ENCODE assay signal across 21 cellular contexts in the genomic region with DNA sequence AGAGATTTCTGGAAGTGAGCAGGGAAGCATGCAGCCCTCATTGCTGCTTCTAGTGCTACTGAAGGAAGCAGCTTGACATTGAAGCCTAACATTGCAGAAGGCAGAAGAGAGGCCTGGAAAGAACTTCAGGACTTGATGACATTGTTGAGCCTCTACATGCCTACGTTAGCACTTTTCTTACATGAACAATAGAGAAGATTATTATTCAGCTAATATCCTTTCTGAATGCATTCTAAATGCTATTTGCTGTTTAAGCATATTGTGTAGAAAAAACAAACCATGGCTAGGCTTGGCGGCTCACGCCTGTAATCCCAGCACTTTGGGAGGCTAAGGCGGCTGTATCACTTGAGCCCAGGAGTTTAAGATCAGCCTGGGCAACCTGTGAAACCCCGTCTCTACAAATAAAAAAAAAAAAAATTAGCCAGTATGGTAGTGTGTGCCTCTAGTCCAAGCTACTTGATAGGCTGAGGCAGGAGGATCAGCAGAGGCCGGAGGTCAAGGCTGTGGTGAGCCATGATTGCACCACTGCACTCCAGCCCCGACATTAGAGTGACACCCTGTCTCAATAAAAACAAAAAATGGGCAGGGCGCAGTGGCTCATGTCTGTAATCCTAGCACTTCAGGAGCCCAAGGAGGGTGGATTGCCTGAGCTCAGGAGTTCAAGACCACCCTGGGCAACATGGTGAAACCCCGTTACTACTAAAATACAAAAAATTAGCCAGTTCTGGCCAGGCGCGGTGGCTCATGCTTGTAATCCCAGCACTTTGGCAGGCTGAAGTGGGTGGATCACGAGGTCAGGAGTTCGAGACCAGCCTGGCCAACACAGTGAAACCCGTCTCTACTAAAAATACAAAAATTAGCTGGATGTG. TPM values are rescaled to one million over a fixed set of nuclear protein-coding genes. Genes with fewer than 3 reads are reported as not detected.
DNase-seq lines count a peak whose midpoint lies in the region; ATAC-seq, FAIRE-seq and TF ChIP-seq lines count a peak whose summit lies in the region.
"Had no signal": no experiment of that assay in that cellular context is flagged by ENCODE, and none has a peak within 500 bp of the region (broad histone marks: within the 10 kb centered on the region; RNA-seq: fewer than 3 reads in every experiment).

No MANE protein-coding gene starts in this region.

- H3K4me1 ChIP-seq in H1 (replicated peaks in 1 of 4; ENCODE audit: control insufficient read depth in 3 of 4, insufficient read depth in 4 of 4, low read length in 3 of 4) = peaks cover 0 to 4% (median under 1%) of the 10 kb centered on the region in 4 experiments; a peak in 2 of 7 replicates

- peak overlapping the region in 1 of 2 donors; percentile 48 for H3K27ac Mint-ChIP-seq in stimulated activated naive CD8-positive, alpha-beta T cell treated with anti-CD3 and anti-CD28 coated beads, Interleukin-15, amount 100 ng/mL, for 72 hours
- H3K27ac Mint-ChIP-seq in activated CD4-positive, alpha-beta memory T cell treated with anti-CD3 and anti-CD28 coated beads for 36 hours = no peak overlapping the region
- H3K27ac Mint-ChIP-seq: activated T-helper 2 cell treated with anti-CD3 and anti-CD28 coated beads, Interferon-gamma antibody, Interleukin-2, Interleukin-4, amounts not matched to agents 10 μg/mL and 5 μg/mL and 100 μg/mL, durations not matched to agents 14 hours and 24 hours and 36 hours; GM23338; stimulated activated naive B cell treated with anti-CD40 and anti-IgM and Interleukin-4, amounts not matched to agents 10 μg/mL and 1 μg/mL and 100 μg/mL, for 72 hours; type B pancreatic cell had no signal

- no peak overlapping the region for H3K9ac ChIP-seq in H1 (replicated peaks in 1 of 4; ENCODE audit: extremely low read depth in 1 of 4, low read depth in 3 of 4, low read length in 3 of 4)
- H3K9ac ChIP-seq: parathyroid adenoma had no signal

- no peak overlapping the region for H2BK20ac ChIP-seq in H1 (ENCODE audit: low read length)

- no peak overlapping the region for H2BK120ac ChIP-seq in H1 (replicated peaks; ENCODE audit: low read depth, low read length)

- H3K23ac ChIP-seq in H1 (ENCODE audit: insufficient read length) = no peak overlapping the region

- no peak overlapping the region for H2BK12ac ChIP-seq in H1 (ENCODE audit: low read depth, low read length)

- TF ChIP-seq POLR2A in H1 (IDR thresholded peaks at IDR 0.05; ENCODE audit: control extremely low read depth in 1 of 2, low read depth in 2 of 2, low read length in 2 of 2) = no peak

- TF ChIP-seq CTCF in 22Rv1 (IDR thresholded peaks at IDR 0.05) (no peak), H1 (IDR thresholded peaks at IDR 0.05; ENCODE audit: control extremely low read depth in 1 of 3, insufficient read depth in 1 of 3, low read depth in 1 of 3, low read length in 3 of 3) (no peak)

- H3K4me3 Mint-ChIP-seq in stimulated activated naive CD8-positive, alpha-beta T cell treated with anti-CD3 and anti-CD28 coated beads, Interleukin-15, amount 100 ng/mL, for 72 hours = no peak overlapping the region
- no peak overlapping the region for H3K4me3 Mint-ChIP-seq in activated CD4-positive, alpha-beta memory T cell treated with anti-CD3 and anti-CD28 coated beads for 36 hours

- intact Hi-C loops in activated CD4-positive, alpha-beta memory T cell treated with anti-CD3 and anti-CD28 coated beads for 36 hours (cut with micrococcal nuclease) = no loop called here

- no peak for FAIRE-seq in H1 (lab: Jason Lieb, UNC)
- FAIRE-seq: GM12878, HTR-8/SVneo had no signal

- 90% methylated on average over 14 of the region's 14 CpGs; no CpG with 5 or more reads in 1 of the 2 experiments for WGBS in H1 (ENCODE audit: extremely low coverage in 1 of 2, insufficient coverage in 1 of 2, insufficient read length in 1 of 2, insufficient replicate concordance in 2 of 2, low coverage in 1 of 2, low lambda C conversion rate in 2 of 2, missing lambda C conversion rate in 1 of 2), 2 experiments

- no peaks in the 10 kb centered on the region for H3K27me3 Mint-ChIP-seq in stimulated activated naive CD8-positive, alpha-beta T cell treated with anti-CD3 and anti-CD28 coated beads, Interleukin-15, amount 100 ng/mL, for 72 hours
- H3K27me3 Mint-ChIP-seq in activated CD4-positive, alpha-beta memory T cell treated with anti-CD3 and anti-CD28 coated beads for 36 hours = no peaks in the 10 kb centered on the region
- H3K27me3 Mint-ChIP-seq: stimulated activated naive B cell treated with anti-CD40 and anti-IgM and Interleukin-4, amounts not matched to agents 10 μg/mL and 1 μg/mL and 100 μg/mL, for 72 hours had no signal

- ATAC-seq in stimulated activated naive CD8-positive, alpha-beta T cell treated with anti-CD3 and anti-CD28 coated beads, Interleukin-15, amount 100 ng/mL, for 72 hours = no peak
- ATAC-seq: GM12878; GM23338; Panc1; stimulated activated naive B cell treated with anti-CD40 and anti-IgM and Interleukin-4, amounts not matched to agents 10 μg/mL and 1 μg/mL and 100 μg/mL, for 72 hours had no signal

- H4K91ac ChIP-seq in H1 (replicated peaks; ENCODE audit: insufficient read length, low read length) = no peak overlapping the region

- no peaks in the 10 kb centered on the region for H3K9me3 ChIP-seq in H1 (ENCODE audit: insufficient read depth in 2 of 2, low read depth in 1 of 2, low read length in 1 of 2)

- POLR2A ChIA-PET in H1 (lab: Charles Lee; ENCODE audit: partially characterized antibody) = interaction anchor here (1.0 to 19.6 kb wide), 7 partner anchors 11 to 125 kb away, joined by 3 to 373 read pairs (median 4); partner anchors contain the start of genes BORCS6, CTC1 and PFAS
- POLR2A ChIA-PET in activated CD4-positive, alpha-beta memory T cell treated with anti-CD3 and anti-CD28 coated beads for 36 hours (lab: Charles Lee) = interaction anchor here (1.2 to 1.3 kb wide), 2 partner anchors 9 to 20 kb away, joined by 3 read pairs; no protein-coding TSS in a partner anchor

- no peak overlapping the region for H3K4me2 ChIP-seq in H1 (ENCODE audit: insufficient read depth in 1 of 2, low read depth in 2 of 2, low read length in 2 of 2)
- H3K4me2 ChIP-seq: GM23338, smooth muscle cell had no signal

- peak; percentile 57 for DNase-seq in HT1080 (ENCODE audit: low read depth)
- DNase-seq in H1 (ENCODE audit: low read depth in 1 of 2, low spot score in 2 of 2) = no peak
- no peak for DNase-seq in stimulated activated naive CD8-positive, alpha-beta T cell treated with anti-CD3 and anti-CD28 coated beads, Interleukin-15, amount 100 ng/mL, for 72 hours
- no peak for DNase-seq in activated CD4-positive, alpha-beta memory T cell treated with anti-CD3 and anti-CD28 coated beads for 36 hours
- no peak for DNase-seq in NCI-H2171 (lab: John Stamatoyannopoulos, UW)
- DNase-seq: activated CD8-positive, alpha-beta memory T cell treated with anti-CD3 and anti-CD28 coated beads for 24 hours; caudate nucleus; effector CD8-positive, alpha-beta T cell; MM.1S; NCI-H2081 treated with DMSO at 0.1 percent for 48 hours; NCI-H526 treated with DMSO at 0.1 percent for 48 hours; stimulated activated naive B cell treated with anti-CD40 and anti-IgM and Interleukin-4, amounts not matched to agents 10 μg/mL and 1 μg/mL and 100 μg/mL, for 72 hours had no signal

- no peak overlapping the region for H4K5ac ChIP-seq in H1 (ENCODE audit: insufficient read length, low read depth, low read length)

- H3K4ac ChIP-seq in H1 (replicated peaks; ENCODE audit: insufficient read length, low read depth, low read length) = no peak overlapping the region

- H3K27ac ChIP-seq in 22Rv1 = peak overlapping the region; percentile 91
- no peak overlapping the region for H3K27ac ChIP-seq in H1 (ENCODE audit: low read depth, low read length)
- H3K27ac ChIP-seq: parathyroid adenoma had no signal

- no peak for TF ChIP-seq EP300 in H1 (IDR thresholded peaks at IDR 0.05; ENCODE audit: borderline replicate concordance in 1 of 2, low read depth in 2 of 2, low read length in 2 of 2)

- TF ChIP-seq RAD21 in H1 (IDR thresholded peaks at IDR 0.05 in 1 of 2, conservative IDR thresholded peaks at IDR 0.05 in 1 of 2; ENCODE audit: low read depth in 2 of 2, low read length in 2 of 2) = no peak

- no peak overlapping the region for H3K4me3 ChIP-seq in H1 (ENCODE audit: extremely low read depth in 1 of 4, insufficient read depth in 2 of 4, low read depth in 3 of 4, low read length in 4 of 4)
- H3K4me3 ChIP-seq: GM12878, GM23338, smooth muscle cell had no signal

- H3K18ac ChIP-seq in H1 (ENCODE audit: extremely low read depth, low read length) = no peak overlapping the region

- H2AK5ac ChIP-seq in H1 (ENCODE audit: low read depth, low read length) = no peak overlapping the region; the same call in 1 of the 2 replicates

- no peak overlapping the region for H2BK5ac ChIP-seq in H1 (ENCODE audit: low read depth, low read length)

- H3K36me3 Mint-ChIP-seq in activated CD4-positive, alpha-beta memory T cell treated with anti-CD3 and anti-CD28 coated beads for 36 hours = peaks cover 17% of the 10 kb centered on the region
- H3K36me3 Mint-ChIP-seq: stimulated activated naive B cell treated with anti-CD40 and anti-IgM and Interleukin-4, amounts not matched to agents 10 μg/mL and 1 μg/mL and 100 μg/mL, for 72 hours; type B pancreatic cell had no signal

- H3K9me3 Mint-ChIP-seq in stimulated activated naive CD8-positive, alpha-beta T cell treated with anti-CD3 and anti-CD28 coated beads, Interleukin-15, amount 100 ng/mL, for 72 hours = no peaks in the 10 kb centered on the region
- no peaks in the 10 kb centered on the region for H3K9me3 Mint-ChIP-seq in activated CD4-positive, alpha-beta memory T cell treated with anti-CD3 and anti-CD28 coated beads for 36 hours
- H3K9me3 Mint-ChIP-seq: activated T-helper 2 cell treated with anti-CD3 and anti-CD28 coated beads, Interferon-gamma antibody, Interleukin-2, Interleukin-4, amounts not matched to agents 10 μg/mL and 5 μg/mL and 100 μg/mL, durations not matched to agents 14 hours and 24 hours and 36 hours; GM23338; stimulated activated naive B cell treated with anti-CD40 and anti-IgM and Interleukin-4, amounts not matched to agents 10 μg/mL and 1 μg/mL and 100 μg/mL, for 72 hours; type B pancreatic cell had no signal

- H3K79me2 ChIP-seq in H1 (ENCODE audit: control insufficient read depth in 1 of 2, insufficient read depth in 2 of 2, low read length in 2 of 2) = peaks cover 3 to 16% of the 10 kb centered on the region in 2 experiments
- H3K79me2 ChIP-seq: parathyroid adenoma had no signal

- H2AFZ ChIP-seq in H1 (ENCODE audit: low read length) = no peak overlapping the region
- H2AFZ ChIP-seq: GM23338, parathyroid adenoma had no signal

- peaks cover 4% of the 10 kb centered on the region for H3K23me2 ChIP-seq in H1 (ENCODE audit: low read depth, low read length)

- 0 out of 2 replicates have a peak, but pooled peaks cover 2% of the 10 kb centered on the region for H3K79me1 ChIP-seq in H1 (ENCODE audit: low read depth, low read length)

- CTCF ChIA-PET in H1 (lab: Charles Lee; ENCODE audit: partially characterized antibody) = interaction anchor here (0.6 to 2.7 kb wide), 6 partner anchors 9 to 139 kb away, joined by 3 to 11 read pairs (median 5); no protein-coding TSS in a partner anchor
- CTCF ChIA-PET in activated CD4-positive, alpha-beta memory T cell treated with anti-CD3 and anti-CD28 coated beads for 36 hours (lab: Charles Lee) = interaction anchor here (1.1 kb wide), 2 partner anchors 28 to 91 kb away, joined by 3 read pairs; no protein-coding TSS in a partner anchor

- no peak overlapping the region for H3K56ac ChIP-seq in H1 (replicated peaks; ENCODE audit: insufficient read length, low read depth, low read length)

- peaks cover 38% of the 10 kb centered on the region for H3K4me1 Mint-ChIP-seq in stimulated activated naive CD8-positive, alpha-beta T cell treated with anti-CD3 and anti-CD28 coated beads, Interleukin-15, amount 100 ng/mL, for 72 hours
- H3K4me1 Mint-ChIP-seq in activated CD4-positive, alpha-beta memory T cell treated with anti-CD3 and anti-CD28 coated beads for 36 hours (ENCODE audit: low read depth) = peaks cover 18% of the 10 kb centered on the region

- peak overlapping the region; percentile 98; the same call in 1 of the 2 replicates for H2BK15ac ChIP-seq in H1 (ENCODE audit: low read length)

- no peak overlapping the region for H3K14ac ChIP-seq in H1 (ENCODE audit: insufficient read length)

- no peak overlapping the region for H4K8ac ChIP-seq in H1 (ENCODE audit: extremely low read depth, insufficient read depth, low read length)

- no peaks in the 10 kb centered on the region for H3K27me3 ChIP-seq in H1 (replicated peaks in 1 of 4; ENCODE audit: control insufficient read depth in 3 of 4, extremely low read depth in 1 of 4, insufficient read depth in 3 of 4, low read length in 3 of 4)

- no peaks in the 10 kb centered on the region for H4K20me1 ChIP-seq in H1 (replicated peaks in 1 of 2; ENCODE audit: control insufficient read depth in 1 of 2, insufficient read depth in 2 of 2, low read length in 2 of 2)

- H3K36me3 ChIP-seq in H1 (ENCODE audit: control insufficient read depth in 2 of 4, insufficient read depth in 4 of 4, low read length in 3 of 4) = peaks cover under 1 to 2% (median 2%) of the 10 kb centered on the region in 4 experiments; a peak in 6 of 8 replicates

RNA-seq across cellular contexts. Expression of gene AURKB, which starts 2.2 kb away (rescaled TPM):
- 147 and 161 TPM in 2 replicates for total RNA-seq in HT1080 (2014; rRNA removed; shearing (Covaris generic))
- polyA plus RNA-seq in HT1080 (2015; cell fraction: cytosol; rRNA removed) = 97.2 and 104 TPM in 2 replicates
- polyA plus RNA-seq in HT1080 (2015; cell fraction: nucleus; rRNA removed) = 198 TPM in 2 replicates
- 154 and 160 TPM in 2 replicates for total RNA-seq in H1 (2021; fragmentation: NEBNext Ultra II Directional; extraction: Animal tissue kit (Norgen Biotek cat#: 25700))
- polyA plus RNA-seq in H1 (2011; rRNA removed) = 102 and 171 TPM in 2 replicates
- 93.9 TPM for polyA plus RNA-seq in H1 (2011; cell fraction: cytosol; rRNA removed)
- 222 TPM for polyA plus RNA-seq in H1 (2011; cell fraction: nucleus; rRNA removed)
- polyA plus RNA-seq in H1 (2012, experiment 1 of 2) = 155 to 177 TPM (median 169 TPM) in 4 replicates
- polyA plus RNA-seq in H1 (2012, experiment 2 of 2) = 172 TPM
- 168 TPM for polyA plus RNA-seq in H1 (2013, experiment 1 of 2)
- polyA plus RNA-seq in H1 (2013, experiment 2 of 2) = 162 TPM
- polyA minus RNA-seq in H1 (2011; rRNA and poly(A)+ RNA removed) = 55.0 and 80.2 TPM in 2 replicates
- 41.2 TPM for polyA minus RNA-seq in H1 (2011; cell fraction: cytosol; rRNA and poly(A)+ RNA removed)
- 80.6 TPM for polyA minus RNA-seq in H1 (2011; cell fraction: nucleus; rRNA and poly(A)+ RNA removed)
- total RNA-seq in activated CD4-positive, alpha-beta memory T cell treated with anti-CD3 and anti-CD28 coated beads for 36 hours = 100 to 1,000 TPM; 184 TPM

RNA-seq across cellular contexts. Expression of gene BORCS6, which starts 22.6 kb away (rescaled TPM):
- 6.5 and 9.9 TPM in 2 replicates for total RNA-seq in HT1080 (2014; rRNA removed; shearing (Covaris generic))
- polyA plus RNA-seq in HT1080 (2015; cell fraction: cytosol; rRNA removed) = 3.7 and 3.9 TPM in 2 replicates
- polyA plus RNA-seq in HT1080 (2015; cell fraction: nucleus; rRNA removed) = 2.5 and 2.8 TPM in 2 replicates
- 3.6 and 4.6 TPM in 2 replicates for total RNA-seq in H1 (2021; fragmentation: NEBNext Ultra II Directional; extraction: Animal tissue kit (Norgen Biotek cat#: 25700))
- 3.3 and 3.8 TPM in 2 replicates for polyA plus RNA-seq in H1 (2011; rRNA removed)
- 3.7 TPM for polyA plus RNA-seq in H1 (2011; cell fraction: cytosol; rRNA removed)
- polyA plus RNA-seq in H1 (2011; cell fraction: nucleus; rRNA removed) = 2.7 TPM
- 2.3 to 3.4 TPM (median 2.8 TPM) in 4 replicates for polyA plus RNA-seq in H1 (2012, experiment 1 of 2)
- polyA plus RNA-seq in H1 (2012, experiment 2 of 2) = 3.8 TPM
- polyA plus RNA-seq in H1 (2013, experiment 1 of 2) = 2.2 TPM
- polyA plus RNA-seq in H1 (2013, experiment 2 of 2) = 2.2 TPM
- polyA minus RNA-seq in H1 (2011; rRNA and poly(A)+ RNA removed) = 1.3 and 1.9 TPM in 2 replicates
- 3.7 TPM for polyA minus RNA-seq in H1 (2011; cell fraction: cytosol; rRNA and poly(A)+ RNA removed)
- 2.2 TPM for polyA minus RNA-seq in H1 (2011; cell fraction: nucleus; rRNA and poly(A)+ RNA removed)
- 1 to 10 TPM; 7.9 to 8.3 TPM for total RNA-seq in activated CD4-positive, alpha-beta memory T cell treated with anti-CD3 and anti-CD28 coated beads for 36 hours

RNA-seq across cellular contexts. Expression of gene CTC1, which starts 35.3 kb away (rescaled TPM):
- total RNA-seq in HT1080 (2014; rRNA removed; shearing (Covaris generic)) = 5.2 and 6.9 TPM in 2 replicates
- 4.2 and 4.3 TPM in 2 replicates for polyA plus RNA-seq in HT1080 (2015; cell fraction: cytosol; rRNA removed)
- 35.1 and 45.6 TPM in 2 replicates for polyA plus RNA-seq in HT1080 (2015; cell fraction: nucleus; rRNA removed)
- 33.7 and 39.8 TPM in 2 replicates for total RNA-seq in H1 (2021; fragmentation: NEBNext Ultra II Directional; extraction: Animal tissue kit (Norgen Biotek cat#: 25700))
- 19.4 and 32.2 TPM in 2 replicates for polyA plus RNA-seq in H1 (2011; rRNA removed)
- polyA plus RNA-seq in H1 (2011; cell fraction: cytosol; rRNA removed) = 13.3 TPM
- 112 TPM for polyA plus RNA-seq in H1 (2011; cell fraction: nucleus; rRNA removed)
- polyA plus RNA-seq in H1 (2012, experiment 1 of 2) = 12.8 to 17.3 TPM (median 14.4 TPM) in 4 replicates
- 6.4 TPM for polyA plus RNA-seq in H1 (2012, experiment 2 of 2)
- 13.0 TPM for polyA plus RNA-seq in H1 (2013, experiment 1 of 2)
- 12.3 TPM for polyA plus RNA-seq in H1 (2013, experiment 2 of 2)
- 36.9 and 45.5 TPM in 2 replicates for polyA minus RNA-seq in H1 (2011; rRNA and poly(A)+ RNA removed)
- 11.2 TPM for polyA minus RNA-seq in H1 (2011; cell fraction: cytosol; rRNA and poly(A)+ RNA removed)
- 74.9 TPM for polyA minus RNA-seq in H1 (2011; cell fraction: nucleus; rRNA and poly(A)+ RNA removed)
- 10 to 100 TPM; 64.7 to 79.2 TPM for total RNA-seq in activated CD4-positive, alpha-beta memory T cell treated with anti-CD3 and anti-CD28 coated beads for 36 hours

RNA-seq across cellular contexts. Expression of gene TMEM107, which starts 36.4 kb away (rescaled TPM):
- 12.3 and 14.5 TPM in 2 replicates for total RNA-seq in HT1080 (2014; rRNA removed; shearing (Covaris generic))
- 16.3 and 18.6 TPM in 2 replicates for polyA plus RNA-seq in HT1080 (2015; cell fraction: cytosol; rRNA removed)
- 15.3 and 16.0 TPM in 2 replicates for polyA plus RNA-seq in HT1080 (2015; cell fraction: nucleus; rRNA removed)
- total RNA-seq in H1 (2021; fragmentation: NEBNext Ultra II Directional; extraction: Animal tissue kit (Norgen Biotek cat#: 25700)) = 17.3 and 17.9 TPM in 2 replicates
- 21.4 and 21.5 TPM in 2 replicates for polyA plus RNA-seq in H1 (2011; rRNA removed)
- 16.0 TPM for polyA plus RNA-seq in H1 (2011; cell fraction: cytosol; rRNA removed)
- 16.9 TPM for polyA plus RNA-seq in H1 (2011; cell fraction: nucleus; rRNA removed)
- polyA plus RNA-seq in H1 (2012, experiment 1 of 2) = 8.9 to 12.0 TPM (median 9.6 TPM) in 4 replicates
- polyA plus RNA-seq in H1 (2012, experiment 2 of 2) = 8.0 TPM
- 9.6 TPM for polyA plus RNA-seq in H1 (2013, experiment 1 of 2)
- polyA plus RNA-seq in H1 (2013, experiment 2 of 2) = 10.3 TPM
- 37.4 and 44.0 TPM in 2 replicates for polyA minus RNA-seq in H1 (2011; rRNA and poly(A)+ RNA removed)
- polyA minus RNA-seq in H1 (2011; cell fraction: cytosol; rRNA and poly(A)+ RNA removed) = 34.1 TPM
- polyA minus RNA-seq in H1 (2011; cell fraction: nucleus; rRNA and poly(A)+ RNA removed) = 181 TPM
- 10 to 100 TPM; 32.6 to 35.3 TPM for total RNA-seq in activated CD4-positive, alpha-beta memory T cell treated with anti-CD3 and anti-CD28 coated beads for 36 hours

RNA-seq across cellular contexts. Expression of gene PFAS, which starts 36.5 kb away (rescaled TPM):
- total RNA-seq in HT1080 (2014; rRNA removed; shearing (Covaris generic)) = 55.3 and 55.4 TPM in 2 replicates
- 21.2 and 23.4 TPM in 2 replicates for polyA plus RNA-seq in HT1080 (2015; cell fraction: cytosol; rRNA removed)
- 144 and 146 TPM in 2 replicates for polyA plus RNA-seq in HT1080 (2015; cell fraction: nucleus; rRNA removed)
- total RNA-seq in H1 (2021; fragmentation: NEBNext Ultra II Directional; extraction: Animal tissue kit (Norgen Biotek cat#: 25700)) = 238 and 248 TPM in 2 replicates
- polyA plus RNA-seq in H1 (2011; rRNA removed) = 88.4 and 120 TPM in 2 replicates
- polyA plus RNA-seq in H1 (2011; cell fraction: cytosol; rRNA removed) = 82.0 TPM
- 363 TPM for polyA plus RNA-seq in H1 (2011; cell fraction: nucleus; rRNA removed)
- polyA plus RNA-seq in H1 (2012, experiment 1 of 2) = 107 to 119 TPM (median 115 TPM) in 4 replicates
- polyA plus RNA-seq in H1 (2012, experiment 2 of 2) = 124 TPM
- 71.8 TPM for polyA plus RNA-seq in H1 (2013, experiment 1 of 2)
- 62.8 TPM for polyA plus RNA-seq in H1 (2013, experiment 2 of 2)
- 219 and 271 TPM in 2 replicates for polyA minus RNA-seq in H1 (2011; rRNA and poly(A)+ RNA removed)
- 89.1 TPM for polyA minus RNA-seq in H1 (2011; cell fraction: cytosol; rRNA and poly(A)+ RNA removed)
- polyA minus RNA-seq in H1 (2011; cell fraction: nucleus; rRNA and poly(A)+ RNA removed) = 167 TPM
- 100 to 1,000 TPM; 102 to 105 TPM for total RNA-seq in activated CD4-positive, alpha-beta memory T cell treated with anti-CD3 and anti-CD28 coated beads for 36 hours
